ENCODE assay signal across 29 cellular contexts in the genomic region with DNA sequence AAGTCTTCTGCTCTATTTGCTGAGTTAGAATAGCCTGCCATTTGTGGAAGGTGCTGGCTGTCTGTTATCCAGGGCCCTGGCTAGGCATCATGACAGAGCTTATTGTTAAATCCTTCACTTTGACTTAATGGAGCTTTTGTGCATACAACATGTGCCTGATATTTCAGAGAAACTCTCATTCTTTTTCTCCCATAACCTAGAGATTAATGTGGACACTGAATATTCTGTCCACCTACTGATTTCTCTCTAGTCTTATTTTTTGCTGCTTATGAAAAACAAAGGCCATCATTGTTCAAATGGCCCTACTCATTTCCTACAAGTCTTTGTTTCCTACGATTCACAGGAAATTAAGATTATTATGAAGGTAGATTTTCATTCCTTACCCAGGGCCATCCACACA.
"Had no signal": no experiment of that assay in that cellular context is flagged by ENCODE, and none has a peak within 500 bp of the region (broad histone marks: within the 10 kb centered on the region; RNA-seq: fewer than 3 reads in every experiment).

No MANE protein-coding gene starts in this region.

- H3K9ac ChIP-seq: neural progenitor cell, parathyroid adenoma had no signal

- H3K36me3 Mint-ChIP-seq: natural killer cell; neural progenitor cell; stimulated activated effector memory CD8-positive, alpha-beta T cell treated with anti-CD3 and anti-CD28 coated beads, Interleukin-12 subunit alpha, Interleukin-12 subunit beta, amount 100 ng/mL, for 72 hours; stimulated activated naive B cell treated with anti-CD40 and anti-IgM and Interleukin-4, amounts not matched to agents 10 μg/mL and 1 μg/mL and 100 μg/mL, for 72 hours had no signal

- H3K27me3 Mint-ChIP-seq: stimulated activated naive CD8-positive, alpha-beta T cell treated with anti-CD3 and anti-CD28 coated beads, Interleukin-15, Interleukin-2, amounts not matched to agents 100 ng/mL and 50 ng/mL, for 24 hours had no signal

- DNase-seq: natural killer cell; occipital lobe; ovary; posterior cingulate gyrus; psoas muscle; right cardiac atrium; right lobe of liver; sigmoid colon; small intestine; stimulated activated CD4-positive, alpha-beta T cell treated with anti-CD3 and anti-CD28 coated beads, Interleukin-15, amount 100 ng/mL, for 24 hours; stimulated activated CD4-positive, alpha-beta T cell treated with anti-CD3 and anti-CD28 coated beads, Interleukin-2, amount 100 ng/mL, for 24 hours; stimulated activated CD4-positive, alpha-beta T cell treated with anti-CD3 and anti-CD28 coated beads, Interleukin-2, amount 100 ng/mL, for 48 hours; stimulated activated CD4-positive, alpha-beta T cell treated with anti-CD3 and anti-CD28 coated beads, Interleukin-4, amount 100 ng/mL, for 24 hours; stimulated activated naive B cell treated with anti-CD40 and anti-IgM and Interleukin-4, amounts not matched to agents 10 μg/mL and 1 μg/mL and 100 μg/mL, for 72 hours; stimulated activated naive CD4-positive, alpha-beta T cell treated with Interleukin-2 at 50 U/mL for 16 hours; stomach; thyroid gland; trophoblast cell had no signal

- H3K4me3 Mint-ChIP-seq: natural killer cell; nephron; neural progenitor cell; stimulated activated effector memory CD8-positive, alpha-beta T cell treated with anti-CD3 and anti-CD28 coated beads, Interleukin-12 subunit alpha, Interleukin-12 subunit beta, amount 100 ng/mL, for 72 hours; stimulated activated naive B cell treated with anti-CD40 and anti-IgM and Interleukin-4, amounts not matched to agents 10 μg/mL and 1 μg/mL and 100 μg/mL, for 72 hours; stimulated activated naive CD8-positive, alpha-beta T cell treated with anti-CD3 and anti-CD28 coated beads, Interleukin-15, Interleukin-2, amounts not matched to agents 100 ng/mL and 50 ng/mL, for 24 hours had no signal

- H3K4me3 ChIP-seq: neural progenitor cell, ovary, psoas muscle, right lobe of liver, sigmoid colon, stomach, thoracic aorta, thyroid gland, tibial nerve, upper lobe of left lung, vagina had no signal

- FAIRE-seq: small intestine, urothelium cell line had no signal

- H3K36me3 ChIP-seq: neural progenitor cell, ovary, right lobe of liver, sigmoid colon, stomach, thoracic aorta, thyroid gland, tibial nerve, upper lobe of left lung, vagina had no signal

- H3K9me3 ChIP-seq: ovary, psoas muscle, right lobe of liver, sigmoid colon, stomach, thoracic aorta, thyroid gland, tibial nerve, upper lobe of left lung, vagina had no signal

- H3K79me2 ChIP-seq: parathyroid adenoma had no signal

- H3K9me3 Mint-ChIP-seq: nephron; neural progenitor cell; stimulated activated naive B cell treated with anti-CD40 and anti-IgM and Interleukin-4, amounts not matched to agents 10 μg/mL and 1 μg/mL and 100 μg/mL, for 72 hours; stimulated activated naive CD8-positive, alpha-beta T cell treated with anti-CD3 and anti-CD28 coated beads, Interleukin-15, Interleukin-2, amounts not matched to agents 100 ng/mL and 50 ng/mL, for 24 hours had no signal

- H3K4me1 ChIP-seq: parathyroid adenoma, psoas muscle, right lobe of liver, sigmoid colon, stomach, thyroid gland, tibial nerve, upper lobe of left lung, vagina had no signal

- H3K27ac ChIP-seq: neural progenitor cell, ovary, parathyroid adenoma, psoas muscle, right lobe of liver, sigmoid colon, stomach, thoracic aorta, thyroid gland, tibial nerve, upper lobe of left lung, vagina had no signal

- H3K27me3 ChIP-seq: neural progenitor cell, ovary, right lobe of liver, sigmoid colon, stomach, thyroid gland, tibial nerve, upper lobe of left lung, vagina had no signal

- H2AFZ ChIP-seq: neural progenitor cell, parathyroid adenoma had no signal

- H3K4me1 Mint-ChIP-seq: natural killer cell; nephron; stimulated activated effector memory CD8-positive, alpha-beta T cell treated with anti-CD3 and anti-CD28 coated beads, Interleukin-12 subunit alpha, Interleukin-12 subunit beta, amount 100 ng/mL, for 72 hours; stimulated activated naive B cell treated with anti-CD40 and anti-IgM and Interleukin-4, amounts not matched to agents 10 μg/mL and 1 μg/mL and 100 μg/mL, for 72 hours had no signal

- H3K4me2 ChIP-seq: neural progenitor cell had no signal

- H3K27ac Mint-ChIP-seq: natural killer cell; nephron; neural progenitor cell; progenitor cell of endocrine pancreas; stimulated activated effector memory CD8-positive, alpha-beta T cell treated with anti-CD3 and anti-CD28 coated beads, Interleukin-12 subunit alpha, Interleukin-12 subunit beta, amount 100 ng/mL, for 72 hours; stimulated activated naive B cell treated with anti-CD40 and anti-IgM and Interleukin-4, amounts not matched to agents 10 μg/mL and 1 μg/mL and 100 μg/mL, for 72 hours; stimulated activated naive CD8-positive, alpha-beta T cell treated with anti-CD3 and anti-CD28 coated beads, Interleukin-15, Interleukin-2, amounts not matched to agents 100 ng/mL and 50 ng/mL, for 24 hours had no signal

- ATAC-seq: natural killer cell; psoas muscle; right cardiac atrium; right lobe of liver; stimulated activated effector memory CD8-positive, alpha-beta T cell treated with anti-CD3 and anti-CD28 coated beads, Interleukin-12 subunit alpha, Interleukin-12 subunit beta, amount 100 ng/mL, for 72 hours; stimulated activated naive B cell treated with anti-CD40 and anti-IgM and Interleukin-4, amounts not matched to agents 10 μg/mL and 1 μg/mL and 100 μg/mL, for 72 hours had no signal
